Comparison of ENCODE assay signal across 17 cellular contexts in the genomic region with DNA sequence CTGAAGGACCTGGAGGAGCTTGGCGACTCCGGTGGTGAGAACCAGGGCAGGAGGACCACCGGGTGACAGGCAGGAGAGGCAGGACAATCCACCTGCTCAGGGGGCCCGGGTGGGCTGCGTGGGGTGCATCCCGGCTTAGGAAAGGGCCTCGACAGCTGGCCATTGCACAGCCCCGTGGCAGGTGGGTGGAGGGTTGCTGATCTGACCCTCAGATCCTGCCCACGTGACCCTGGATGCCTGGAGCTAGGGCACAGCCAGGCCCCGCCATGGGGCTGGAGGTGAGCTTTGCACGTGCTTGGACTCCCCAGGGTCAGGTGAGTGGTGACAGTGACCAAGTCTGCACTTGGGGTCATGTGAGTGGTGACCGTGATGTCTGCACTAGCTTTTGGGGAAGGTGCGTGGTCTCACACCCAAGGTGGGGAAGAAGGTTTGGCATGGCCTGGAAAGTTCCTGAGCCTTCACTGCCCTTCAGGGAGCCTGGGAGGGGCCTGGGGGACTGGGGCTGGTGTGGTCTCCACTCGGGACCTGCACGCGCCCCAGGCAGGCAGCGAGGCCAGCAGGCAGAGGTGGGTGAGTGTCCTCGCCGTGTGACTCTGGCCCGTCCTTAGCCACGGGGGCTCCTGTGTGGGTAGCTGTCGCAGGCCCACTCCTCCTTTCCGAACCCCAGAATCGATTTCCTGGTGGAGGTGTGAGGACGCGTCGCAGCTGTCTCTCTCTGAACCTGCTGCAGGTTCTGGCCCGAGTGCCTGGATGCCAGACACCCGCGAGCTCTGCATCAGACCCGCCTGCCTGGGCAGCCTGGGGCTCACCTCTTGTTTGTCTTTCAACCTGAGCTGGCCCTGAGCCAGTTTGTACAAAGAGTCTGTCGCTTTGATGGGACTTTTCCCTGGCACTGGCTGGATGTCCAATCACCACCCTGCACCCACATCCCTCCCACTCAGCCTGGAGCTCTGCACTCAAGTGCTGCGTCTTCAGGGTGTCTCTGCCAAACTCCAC. TPM values are rescaled to one million over a fixed set of nuclear protein-coding genes. Genes with fewer than 3 reads are reported as not detected.
DNase-seq lines count a peak whose midpoint lies in the region; ATAC-seq and TF ChIP-seq lines count a peak whose summit lies in the region.
"Had no signal": no experiment of that assay in that cellular context is flagged by ENCODE, and none has a peak within 500 bp of the region (broad histone marks: within the 10 kb centered on the region; RNA-seq: fewer than 3 reads in every experiment).

No MANE protein-coding gene starts in this region.

- H3K27me3 Mint-ChIP-seq in nephron progenitor cell (ENCODE audit: low read depth, poor library complexity) (peaks cover 10% of the 10 kb centered on the region), CD14-positive monocyte (ENCODE audit: low read depth in 3 of 3) (peaks cover 0 to 9% (median 3%) of the 10 kb centered on the region in 3 donors)

- H3K36me3 Mint-ChIP-seq in nephron progenitor cell (ENCODE audit: low read depth) (no peaks in the 10 kb centered on the region), CD14-positive monocyte (no peaks in the 10 kb centered on the region)
- H3K36me3 Mint-ChIP-seq: T-cell had no signal

- peak; percentile 81 for ATAC-seq in left lung
- ATAC-seq: naive thymus-derived CD4-positive, alpha-beta T cell; T-cell had no signal

- H3K27me3 ChIP-seq in H7 (ENCODE audit: control insufficient read depth, insufficient read depth, low read length) (no peaks in the 10 kb centered on the region), left lung (peaks cover 0 to 45% of the 10 kb centered on the region in 2 donors)
- H3K27me3 ChIP-seq: BLaER1, right atrium auricular region had no signal

- H3K4me3 ChIP-seq in H7 (ENCODE audit: insufficient read depth, low read depth, low read length) (no peak overlapping the region), left lung (no peak overlapping the region)
- H3K4me3 ChIP-seq: BLaER1, breast epithelium, HAP-1, right atrium auricular region had no signal

- H3K4me3 Mint-ChIP-seq in nephron progenitor cell (no peak overlapping the region), CD14-positive monocyte (no peak overlapping the region)
- H3K4me3 Mint-ChIP-seq: activated naive CD4-positive, alpha-beta T cell treated with anti-CD3 and anti-CD28 coated beads for 36 hours; naive thymus-derived CD4-positive, alpha-beta T cell; T-cell had no signal

- no peak overlapping the region for H3K27ac Mint-ChIP-seq in nephron progenitor cell
- H3K27ac Mint-ChIP-seq in CD14-positive monocyte, result no peak overlapping the region
- H3K27ac Mint-ChIP-seq: activated naive CD4-positive, alpha-beta T cell treated with anti-CD3 and anti-CD28 coated beads for 36 hours; naive thymus-derived CD4-positive, alpha-beta T cell; T-cell had no signal

- H3K9me3 Mint-ChIP-seq in nephron progenitor cell (peaks cover 13% of the 10 kb centered on the region), CD14-positive monocyte (peaks cover 0 to 11% (median 2%) of the 10 kb centered on the region in 7 donors)

- peak; percentile 32 for DNase-seq in COR-L47 (lab: John Stamatoyannopoulos, UW)
- peak; percentile 56 for DNase-seq in H7
- DNase-seq in NCI-H510A (lab: John Stamatoyannopoulos, UW), result peak; percentile 33
- peak in 1 of 2 donors; percentile 69 for DNase-seq in left lung
- DNase-seq in caudate nucleus (lab: John Stamatoyannopoulos, UW), result no peak
- DNase-seq in nephron progenitor cell, result no peak
- DNase-seq in CD14-positive monocyte (ENCODE audit: low spot score), result no peak
- no peak for DNase-seq in D341Med (ENCODE audit: low spot score)
- DNase-seq: activated naive CD4-positive, alpha-beta T cell treated with anti-CD3 and anti-CD28 coated beads for 36 hours; glutamatergic neuron; kidney glomerular epithelial cell had no signal

- H3K9me3 ChIP-seq in left lung, result peaks cover 0 to 5% of the 10 kb centered on the region in 2 donors
- H3K9me3 ChIP-seq: HAP-1 had no signal

- intact Hi-C loops in left lung (cut with DNase I) (no loop called here), CD14-positive monocyte (cut with micrococcal nuclease) (no loop called here)

- H3K4me1 ChIP-seq in left lung, result no peaks in the 10 kb centered on the region
- H3K4me1 ChIP-seq: breast epithelium, HAP-1, right atrium auricular region had no signal

- TF ChIP-seq CTCF in left lung (IDR thresholded peaks at IDR 0.05) (no peak), nephron progenitor cell (IDR thresholded peaks at IDR 0.05) (no peak), CD14-positive monocyte (IDR thresholded peaks at IDR 0.05) (no peak)

- no peak overlapping the region for H3K27ac ChIP-seq in left lung
- no peak overlapping the region for H3K27ac ChIP-seq in caudate nucleus (ENCODE audit: low read depth, low read length)
- H3K27ac ChIP-seq: BLaER1, breast epithelium, right atrium auricular region had no signal

- H3K4me1 Mint-ChIP-seq in nephron progenitor cell (peaks cover 23% of the 10 kb centered on the region), CD14-positive monocyte (no peaks in the 10 kb centered on the region)
- H3K4me1 Mint-ChIP-seq: T-cell had no signal

- H3K36me3 ChIP-seq in H7 (replicated peaks; ENCODE audit: control insufficient read depth, insufficient read depth, low read length) (no peaks in the 10 kb centered on the region), left lung (no peaks in the 10 kb centered on the region)
- H3K36me3 ChIP-seq: BLaER1, breast epithelium, HAP-1, right atrium auricular region had no signal

RNA-seq across cellular contexts. Expression of gene SLC19A1, which starts 35.9 kb away (rescaled TPM):
- total RNA-seq in H7 (2014; rRNA removed; shearing (Covaris generic)), result 17.9 and 19.6 TPM in 2 replicates
- total RNA-seq in left lung, result 10 to 100 TPM; 32.7 to 50.4 TPM
- polyA plus RNA-seq in CD14-positive monocyte, result 10 to 100 TPM; 39.9 to 53.0 TPM

Comparison
In these comparisons a context has a peak if more than half of its experiments do, and no peak if none do; other contexts are left out.
1. DNase-seq: peak in COR-L47 (single experiment), H7 (single experiment) and NCI-H510A (single experiment); none in caudate nucleus (0 of 61), nephron progenitor cell (single experiment), CD14-positive monocyte (single experiment) and D341Med (single experiment).